8 cellular contexts compared by ENCODE assay signal in the genomic region with DNA sequence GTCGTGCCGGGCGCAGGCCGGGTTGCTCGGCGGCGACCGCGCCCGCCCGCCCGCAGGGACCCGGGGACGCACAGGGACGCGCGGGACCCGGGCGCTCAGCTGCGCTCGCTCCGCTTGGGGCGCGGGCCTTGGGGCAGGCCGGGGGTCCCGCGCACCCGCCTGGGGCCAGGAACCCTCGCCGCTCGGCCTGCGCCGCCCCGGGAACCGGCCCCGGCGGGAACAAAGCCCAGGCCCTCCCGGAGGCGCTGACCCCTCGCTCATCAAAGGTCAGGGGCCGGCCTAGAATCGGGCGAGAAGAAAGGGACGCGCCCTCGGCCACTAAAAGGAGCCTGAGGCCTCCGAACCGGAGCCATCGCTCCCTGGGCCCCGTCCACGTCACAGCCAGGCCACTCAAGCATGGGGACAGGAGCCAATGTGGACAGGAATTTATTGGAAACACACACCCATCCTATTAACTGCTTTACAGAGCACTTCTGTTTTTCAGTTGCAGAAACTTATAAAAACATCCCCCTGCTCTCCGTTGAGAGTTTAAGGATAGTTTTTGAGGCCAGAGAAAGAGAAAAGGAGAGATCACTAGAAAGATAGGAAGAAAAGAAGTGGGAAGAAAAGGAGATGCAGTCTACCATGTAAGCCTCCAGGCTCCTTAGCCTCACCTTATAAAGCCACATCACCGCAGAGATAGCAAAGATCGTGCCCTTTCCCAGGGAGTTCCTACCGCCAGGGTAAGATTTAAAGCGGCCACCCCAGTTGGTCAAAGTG. TPM values are rescaled to one million over a fixed set of nuclear protein-coding genes. Genes with fewer than 3 reads are reported as not detected.
DNase-seq lines count a peak whose midpoint lies in the region; ATAC-seq and TF ChIP-seq lines count a peak whose summit lies in the region.

No MANE protein-coding gene starts in this region.

- peaks cover 14% of the 10 kb centered on the region for H3K4me1 Mint-ChIP-seq in stimulated activated naive CD8-positive, alpha-beta T cell treated with anti-CD3 and anti-CD28 coated beads, Interleukin-15, Interleukin-2, amounts not matched to agents 100 ng/mL and 50 ng/mL, for 24 hours (ENCODE audit: low read depth)
- peaks cover 40% of the 10 kb centered on the region for H3K4me1 Mint-ChIP-seq in nephron progenitor cell

- peaks cover 28% of the 10 kb centered on the region for H3K27me3 Mint-ChIP-seq in stimulated activated naive CD8-positive, alpha-beta T cell treated with anti-CD3 and anti-CD28 coated beads, Interleukin-15, Interleukin-2, amounts not matched to agents 100 ng/mL and 50 ng/mL, for 24 hours
- peaks cover 2% of the 10 kb centered on the region for H3K27me3 Mint-ChIP-seq in nephron progenitor cell (ENCODE audit: low read depth, poor library complexity)

- no peak for DNase-seq in stimulated activated naive CD8-positive, alpha-beta T cell treated with anti-CD3 and anti-CD28 coated beads, Interleukin-15, Interleukin-2, amounts not matched to agents 100 U/mL and 50 U/mL, for 24 hours
- DNase-seq in NT2/D1 (ENCODE audit: low read depth, low spot score) (no peak), nephron progenitor cell (peak; percentile 75), HPDE6-E6E7 (ENCODE audit: extremely low spot score) (no peak), NCI-H1436 treated with DMSO at 0.1 percent for 48 hours (lab: John Stamatoyannopoulos, UW) (no peak)

- H3K27me3 ChIP-seq in NT2/D1 (ENCODE audit: insufficient read depth, insufficient read length), result peaks cover 96% of the 10 kb centered on the region

- H3K36me3 Mint-ChIP-seq in stimulated activated naive CD8-positive, alpha-beta T cell treated with anti-CD3 and anti-CD28 coated beads, Interleukin-15, Interleukin-2, amounts not matched to agents 100 ng/mL and 50 ng/mL, for 24 hours (ENCODE audit: low read depth), result no peaks in the 10 kb centered on the region
- H3K36me3 Mint-ChIP-seq in nephron progenitor cell (ENCODE audit: low read depth), result no peaks in the 10 kb centered on the region

- H3K36me3 ChIP-seq in NT2/D1 (ENCODE audit: insufficient read depth, insufficient read length, low read length), result no peaks in the 10 kb centered on the region

- no peak for ATAC-seq in stimulated activated naive CD8-positive, alpha-beta T cell treated with anti-CD3 and anti-CD28 coated beads, Interleukin-15, Interleukin-2, amounts not matched to agents 100 U/mL and 50 U/mL, for 24 hours
- ATAC-seq in esophagus mucosa, result peak; percentile 71
- ATAC-seq in GM18517 (IDR thresholded peaks at IDR 0.05; ENCODE audit: unreplicated experiment), result no peak

- peak overlapping the region; percentile 43 for H3K9ac ChIP-seq in NT2/D1 (ENCODE audit: insufficient read length, low read depth)

- TF ChIP-seq CTCF in nephron progenitor cell (IDR thresholded peaks at IDR 0.05), result no peak

- H3K9me3 ChIP-seq in NT2/D1 (ENCODE audit: insufficient read depth, low read length), result no peaks in the 10 kb centered on the region

- peak overlapping the region; percentile 24 for H3K4me3 Mint-ChIP-seq in stimulated activated naive CD8-positive, alpha-beta T cell treated with anti-CD3 and anti-CD28 coated beads, Interleukin-15, Interleukin-2, amounts not matched to agents 100 ng/mL and 50 ng/mL, for 24 hours
- H3K4me3 Mint-ChIP-seq in nephron progenitor cell, result peak overlapping the region; percentile 78

- H3K4me3 ChIP-seq in NT2/D1 (ENCODE audit: insufficient read length, low read depth), result peak overlapping the region; percentile 36

- peaks cover 2% of the 10 kb centered on the region for H3K4me1 ChIP-seq in NT2/D1 (ENCODE audit: insufficient read depth, insufficient read length)

- no peaks in the 10 kb centered on the region for H3K9me3 Mint-ChIP-seq in stimulated activated naive CD8-positive, alpha-beta T cell treated with anti-CD3 and anti-CD28 coated beads, Interleukin-15, Interleukin-2, amounts not matched to agents 100 ng/mL and 50 ng/mL, for 24 hours
- H3K9me3 Mint-ChIP-seq in nephron progenitor cell, result no peaks in the 10 kb centered on the region

- no peak overlapping the region for H3K27ac Mint-ChIP-seq in stimulated activated naive CD8-positive, alpha-beta T cell treated with anti-CD3 and anti-CD28 coated beads, Interleukin-15, Interleukin-2, amounts not matched to agents 100 ng/mL and 50 ng/mL, for 24 hours
- H3K27ac Mint-ChIP-seq in nephron progenitor cell, result peak overlapping the region; percentile 93

RNA-seq across cellular contexts. Expression of gene ZFHX3, which starts 0.5 kb away (rescaled TPM):
- total RNA-seq in esophagus mucosa, result 3.9 TPM
